20 cellular contexts compared by ENCODE assay signal in genomic region chr9:21927752-21928151, GRCh38.
"Had no signal": no experiment of that assay in that cellular context is flagged by ENCODE, and none has a peak within 500 bp of the region (broad histone marks: within the 10 kb centered on the region; RNA-seq: fewer than 3 reads in every experiment).

No MANE protein-coding gene starts in this region.

- H3K27ac Mint-ChIP-seq: mesothelial cell of epicardium had no signal

- H3K4me3 ChIP-seq: coronary artery, dorsolateral prefrontal cortex, esophagus squamous epithelium, gastrocnemius medialis, heart right ventricle, left lung, lower lobe of right lung, mucosa of descending colon had no signal

- DNase-seq: dermis blood vessel endothelial cell; dorsolateral prefrontal cortex; effector CD4-positive, alpha-beta T cell; effector memory CD4-positive, alpha-beta T cell; esophagus squamous epithelium; foreskin melanocyte; gastrocnemius medialis; glutamatergic neuron; head of caudate nucleus; heart right ventricle; hippocampal formation; left cardiac atrium; left lung; left ventricle myocardium superior; lower lobe of right lung; mesenchymal stem cell; mucosa of descending colon; naive B cell had no signal

- H3K27me3 ChIP-seq: dorsolateral prefrontal cortex, esophagus squamous epithelium, gastrocnemius medialis, heart right ventricle, left lung had no signal

- H3K4me1 ChIP-seq: esophagus squamous epithelium, gastrocnemius medialis, heart right ventricle, left lung, lower lobe of right lung had no signal

- H3K27ac ChIP-seq: coronary artery, dorsolateral prefrontal cortex, esophagus squamous epithelium, gastrocnemius medialis, heart right ventricle, left lung, lower lobe of right lung had no signal

- H3K36me3 Mint-ChIP-seq: naive B cell had no signal

- H3K4me1 Mint-ChIP-seq: mesothelial cell of epicardium had no signal

- H3K4me3 Mint-ChIP-seq: mesothelial cell of epicardium, naive B cell had no signal

- H3K9me3 ChIP-seq: esophagus squamous epithelium, gastrocnemius medialis, heart right ventricle, left lung, lower lobe of right lung, mucosa of descending colon had no signal

- ATAC-seq: gastrocnemius medialis, heart right ventricle, left cardiac atrium, left lung, left ventricle myocardium superior, lower lobe of right lung, mucosa of descending colon had no signal

- H3K36me3 ChIP-seq: lower lobe of right lung had no signal

- H3K9me3 Mint-ChIP-seq: mesothelial cell of epicardium had no signal

- H3K27me3 Mint-ChIP-seq: naive B cell had no signal
